7 cellular contexts compared by ENCODE assay signal in genomic region chr2:113755690-113756063, GRCh38. TPM values are rescaled to one million over a fixed set of nuclear protein-coding genes. Genes with fewer than 3 reads are reported as not detected.
DNase-seq lines count a peak whose midpoint lies in the region; ATAC-seq, FAIRE-seq and TF ChIP-seq lines count a peak whose summit lies in the region.

No MANE protein-coding gene starts in this region.

- H3K4me3 ChIP-seq in GM08714 (ENCODE audit: low read length), result peak overlapping the region; percentile 99
- peak overlapping the region; percentile 93 for H3K4me3 ChIP-seq in LNCaP clone FGC (ENCODE audit: low read depth, low read length)
- peak overlapping the region; percentile 94 for H3K4me3 ChIP-seq in astrocyte (ENCODE audit: insufficient read depth, low read depth, low read length)
- peak overlapping the region; percentile 81 to 86 for H3K4me3 ChIP-seq in kidney (ENCODE audit: low read length in 2 of 2)

- peak overlapping the region; percentile 95 for H2AFZ ChIP-seq in astrocyte (ENCODE audit: low read depth, low read length)

- H4K20me1 ChIP-seq in astrocyte (ENCODE audit: insufficient read depth, low read length), result peaks cover 22% of the 10 kb centered on the region

- peaks cover 10% of the 10 kb centered on the region for H3K4me1 Mint-ChIP-seq in astrocyte (ENCODE audit: low read depth, unreplicated experiment)

- no peak for ATAC-seq in GM18867 (IDR thresholded peaks at IDR 0.05; ENCODE audit: unreplicated experiment)

- H3K36me3 Mint-ChIP-seq in astrocyte (ENCODE audit: low read depth, unreplicated experiment), result peaks cover 10% of the 10 kb centered on the region

- H3K27me3 ChIP-seq in astrocyte (ENCODE audit: insufficient read depth, low read length), result no peaks in the 10 kb centered on the region

- H3K4me2 ChIP-seq in astrocyte (ENCODE audit: low read length), result peak overlapping the region; percentile 99

- no peaks in the 10 kb centered on the region for H3K9me3 Mint-ChIP-seq in astrocyte (ENCODE audit: unreplicated experiment)

- peak overlapping the region; percentile 75 for H3K27ac Mint-ChIP-seq in astrocyte (ENCODE audit: unreplicated experiment)

- H3K9me3 ChIP-seq in astrocyte (ENCODE audit: insufficient read depth, low read depth, low read length), result no peaks in the 10 kb centered on the region
- H3K9me3 ChIP-seq in kidney (ENCODE audit: control insufficient read depth in 1 of 2, low read length in 2 of 2), result no peaks in the 10 kb centered on the region

- no peaks in the 10 kb centered on the region for H3K27me3 Mint-ChIP-seq in astrocyte (ENCODE audit: low read depth, unreplicated experiment)

- FAIRE-seq in astrocyte (lab: Jason Lieb, UNC), result no peak
- FAIRE-seq in kidney (lab: Jason Lieb, UNC), result no peak

- DNase-seq in LNCaP clone FGC (ENCODE audit: low read depth) (no peak), astrocyte (ENCODE audit: low read depth) (peak; percentile 22), kidney (no peak), substantia nigra (lab: John Stamatoyannopoulos, UW) (peak in 1 of 49 donors; percentile 30), G401 (ENCODE audit: low spot score) (no peak)

- H3K4me1 ChIP-seq in astrocyte (ENCODE audit: insufficient read depth, low read length) (peaks cover 11% of the 10 kb centered on the region), kidney (ENCODE audit: control insufficient read depth in 1 of 2, insufficient read depth in 1 of 2, low read depth in 1 of 2, low read length in 2 of 2) (no peaks in the 10 kb centered on the region)

- H3K79me2 ChIP-seq in astrocyte (ENCODE audit: insufficient read depth, low read length), result peaks cover 55% of the 10 kb centered on the region

- TF ChIP-seq CTCF in LNCaP clone FGC (IDR thresholded peaks at IDR 0.05; ENCODE audit: control insufficient read depth, extremely low read depth, insufficient read depth) (no peak), astrocyte (IDR thresholded peaks at IDR 0.05; ENCODE audit: insufficient read depth, low read depth, low read length) (no peak), kidney (IDR thresholded peaks at IDR 0.05; ENCODE audit: borderline replicate concordance, extremely low read depth, insufficient read depth) (no peak)

- H3K36me3 ChIP-seq in astrocyte (ENCODE audit: insufficient read depth, low read length), result peaks cover 6% of the 10 kb centered on the region
- H3K36me3 ChIP-seq in kidney (ENCODE audit: control insufficient read depth in 1 of 2, insufficient read depth in 2 of 2, low read length in 2 of 2), result no peaks in the 10 kb centered on the region

- intact Hi-C loops in kidney (cut with DNase I), result no loop called here

- H3K4me3 Mint-ChIP-seq in astrocyte (ENCODE audit: unreplicated experiment), result peak overlapping the region; percentile 93

- peak overlapping the region; percentile 97 for H3K9ac ChIP-seq in astrocyte (ENCODE audit: low read length)
- H3K9ac ChIP-seq in kidney (ENCODE audit: low read length in 2 of 2), result peak overlapping the region; percentile 90 to 95

- H3K27ac ChIP-seq in astrocyte (ENCODE audit: low read depth, low read length), result peak overlapping the region; percentile 89
- H3K27ac ChIP-seq in kidney (ENCODE audit: low read depth in 2 of 2, low read length in 2 of 2), result peak overlapping the region; percentile 97 to 98
- H3K27ac ChIP-seq in substantia nigra (ENCODE audit: low read depth, low read length, poor library complexity, severe bottlenecking), result peak overlapping the region; percentile 92

- in situ Hi-C loops in G401 (cut with HindIII; ENCODE audit: low sequenced_read_pairs), result no loop called here

RNA-seq across cellular contexts. Expression of gene SLC35F5, which starts 0.8 kb away (rescaled TPM):
- total RNA-seq in astrocyte (103 and 109 TPM in 2 replicates), kidney (198 TPM)
- polyA plus RNA-seq in kidney (ENCODE audit: insufficient read depth, low read depth, low replicate concordance), result 49.9 TPM
- 57.5 and 116 TPM in 2 replicates for total RNA-seq in G401 (2014; rRNA removed; shearing (Covaris generic))
